In genomic region chr10:19839552-19839951, GRCh38 we compare ENCODE assay signal across 18 cellular contexts. TPM values are rescaled to one million over a fixed set of nuclear protein-coding genes. Genes with fewer than 3 reads are reported as not detected.
DNase-seq lines count a peak whose midpoint lies in the region; ATAC-seq and TF ChIP-seq lines count a peak whose summit lies in the region.
"Had no signal": no experiment of that assay in that cellular context is flagged by ENCODE, and none has a peak within 500 bp of the region (broad histone marks: within the 10 kb centered on the region; RNA-seq: fewer than 3 reads in every experiment).

No MANE protein-coding gene starts in this region.

- H3K27me3 Mint-ChIP-seq in GM23338 (ENCODE audit: insufficient read depth, low read depth, poor library complexity) (peaks cover 4% of the 10 kb centered on the region), WTC11 (ENCODE audit: low read depth) (no peaks in the 10 kb centered on the region), mesothelial cell of epicardium (ENCODE audit: low read depth) (no peaks in the 10 kb centered on the region)
- peaks cover 2% of the 10 kb centered on the region for H3K27me3 Mint-ChIP-seq in activated naive CD8-positive, alpha-beta T cell treated with anti-CD3 and anti-CD28 coated beads, Interleukin-2, amount 50 U/mL, for 24 hours
- H3K27me3 Mint-ChIP-seq: CD4-positive, alpha-beta T cell; IgD-negative memory B cell had no signal

- peak overlapping the region; percentile 22 for H3K27ac ChIP-seq in A673 (ENCODE audit: low read depth, low read length, poor library complexity, severe bottlenecking)
- no peak overlapping the region; the same call in 1 of the 2 replicates for H3K27ac ChIP-seq in GM23338 (ENCODE audit: low read depth)
- H3K27ac ChIP-seq: 22Rv1, BLaER1, HL-60 had no signal

- BruUV-seq in A673 (replicated peaks; lab: Mats Ljungman, UMichigan) = no TSS peak

- H3F3A ChIP-seq in GM23338 (replicated peaks; ENCODE audit: low read depth) = no peaks in the 10 kb centered on the region

- no peaks in the 10 kb centered on the region for H3K9me2 ChIP-seq in GM23338 (ENCODE audit: insufficient read depth)

- CTCF ChIA-PET in A673 (lab: Charles Lee) (no interaction called here), WTC11 (lab: Charles Lee) (no interaction called here)

- TF ChIP-seq CTCF in A673 (conservative IDR thresholded peaks at IDR 0.05; ENCODE audit: low read depth, low read length) (no peak), GM23338 (conservative IDR thresholded peaks at IDR 0.05; ENCODE audit: low read depth in 2 of 2) (no peak), WTC11 (IDR thresholded peaks at IDR 0.05) (no peak), mesothelial cell of epicardium (IDR thresholded peaks at IDR 0.05; ENCODE audit: unreplicated experiment) (no peak)

- peaks cover 57% of the 10 kb centered on the region for H3K4me1 Mint-ChIP-seq in GM23338
- H3K4me1 Mint-ChIP-seq in WTC11 = peaks cover 65% of the 10 kb centered on the region
- H3K4me1 Mint-ChIP-seq in mesothelial cell of epicardium = peaks cover 49% of the 10 kb centered on the region
- no peaks in the 10 kb centered on the region for H3K4me1 Mint-ChIP-seq in activated naive CD8-positive, alpha-beta T cell treated with anti-CD3 and anti-CD28 coated beads, Interleukin-2, amount 50 U/mL, for 24 hours
- H3K4me1 Mint-ChIP-seq: IgD-negative memory B cell had no signal

- POLR2A ChIA-PET in A673 (lab: Charles Lee; ENCODE audit: low non-redundant PET) (interaction anchor here (0.5 kb wide), 1 partner anchor 922 kb away, joined by 12 read pairs; no protein-coding TSS in a partner anchor), WTC11 (lab: Charles Lee) (no interaction called here)

- peak overlapping the region; percentile 16 for H3K4me2 ChIP-seq in GM23338
- H3K4me2 ChIP-seq: BLaER1 had no signal

- H3K4me3 ChIP-seq in A673 (ENCODE audit: low read depth, low read length, poor library complexity, severe bottlenecking) (no peak overlapping the region), GM23338 (no peak overlapping the region)
- H3K4me3 ChIP-seq: BLaER1 had no signal

- H3K36me3 Mint-ChIP-seq in GM23338 (ENCODE audit: low read depth) (peaks cover 8% of the 10 kb centered on the region), WTC11 (no peaks in the 10 kb centered on the region), mesothelial cell of epicardium (no peaks in the 10 kb centered on the region)
- H3K36me3 Mint-ChIP-seq in activated naive CD8-positive, alpha-beta T cell treated with anti-CD3 and anti-CD28 coated beads, Interleukin-2, amount 50 U/mL, for 24 hours (ENCODE audit: low read depth) = no peaks in the 10 kb centered on the region
- H3K36me3 Mint-ChIP-seq: IgD-negative memory B cell had no signal

- H3K9me3 ChIP-seq in A673 (ENCODE audit: low read depth, low read length, poor library complexity, severe bottlenecking) = no peaks in the 10 kb centered on the region
- H3K9me3 ChIP-seq: BLaER1 had no signal

- H3K36me3 ChIP-seq in A673 (ENCODE audit: insufficient read depth, low read length, poor library complexity, severe bottlenecking) = no peaks in the 10 kb centered on the region
- H3K36me3 ChIP-seq in GM23338 (ENCODE audit: insufficient read depth) = no peaks in the 10 kb centered on the region
- H3K36me3 ChIP-seq: BLaER1 had no signal

- DNase-seq in A673 (ENCODE audit: low spot score) (peak; percentile 54), GM23338 (ENCODE audit: low spot score) (no peak), WTC11 (ENCODE audit: low spot score) (no peak), mesothelial cell of epicardium (ENCODE audit: low spot score in 2 of 2, unreplicated experiment in 2 of 2) (no peak), mesenteric fat pad (ENCODE audit: low spot score) (no peak), NOMO-1 treated with dmso at 0.1 percent for 144 hours (lab: John Stamatoyannopoulos, UW; ENCODE audit: unreplicated experiment) (no peak)
- DNase-seq in activated naive CD8-positive, alpha-beta T cell treated with anti-CD3 and anti-CD28 coated beads, Interleukin-2, amount 50 U/mL, for 24 hours = no peak
- DNase-seq: AML-193; CD4-positive, alpha-beta T cell; DMS153; DMS79 treated with DMSO at 0.1 percent for 48 hours; EL; KG1 had no signal

- intact Hi-C loops in A673 (cut with micrococcal nuclease; ENCODE audit: unreplicated experiment) = no loop called here

- H3K9me3 Mint-ChIP-seq in GM23338 (no peaks in the 10 kb centered on the region; the same call in 2 of the 3 replicates), WTC11 (peaks cover 3% of the 10 kb centered on the region; the same call in 1 of the 2 replicates), mesothelial cell of epicardium (no peaks in the 10 kb centered on the region)
- peaks cover 5% of the 10 kb centered on the region for H3K9me3 Mint-ChIP-seq in activated naive CD8-positive, alpha-beta T cell treated with anti-CD3 and anti-CD28 coated beads, Interleukin-2, amount 50 U/mL, for 24 hours

- H4K20me1 ChIP-seq in GM23338 (replicated peaks; ENCODE audit: insufficient read depth) = no peaks in the 10 kb centered on the region
- H4K20me1 ChIP-seq: BLaER1 had no signal

- H2AFZ ChIP-seq in GM23338 = no peak overlapping the region

- no peaks in the 10 kb centered on the region for H3K27me3 ChIP-seq in A673 (replicated peaks; ENCODE audit: insufficient read depth, low read depth, low read length, poor library complexity)
- no peaks in the 10 kb centered on the region for H3K27me3 ChIP-seq in GM23338 (ENCODE audit: insufficient read depth)
- H3K27me3 ChIP-seq: BLaER1 had no signal

- H3K4me3 Mint-ChIP-seq in GM23338 (no peak overlapping the region), WTC11 (no peak overlapping the region), mesothelial cell of epicardium (no peak overlapping the region)
- no peak overlapping the region for H3K4me3 Mint-ChIP-seq in activated naive CD8-positive, alpha-beta T cell treated with anti-CD3 and anti-CD28 coated beads, Interleukin-2, amount 50 U/mL, for 24 hours
- H3K4me3 Mint-ChIP-seq: CD4-positive, alpha-beta T cell; IgD-negative memory B cell had no signal

- H3K27ac Mint-ChIP-seq in GM23338 (peak overlapping the region; percentile 4; the same call in 1 of the 2 replicates), WTC11 (peak overlapping the region; percentile 73), mesothelial cell of epicardium (peak overlapping the region; percentile 7)
- no peak overlapping the region for H3K27ac Mint-ChIP-seq in activated naive CD8-positive, alpha-beta T cell treated with anti-CD3 and anti-CD28 coated beads, Interleukin-2, amount 50 U/mL, for 24 hours
- H3K27ac Mint-ChIP-seq: CD4-positive, alpha-beta T cell; IgD-negative memory B cell had no signal

- H3K4me1 ChIP-seq in A673 (ENCODE audit: insufficient read depth, low read length, poor library complexity, severe bottlenecking) (peaks cover 77% of the 10 kb centered on the region), GM23338 (ENCODE audit: insufficient read depth) (peaks cover 58% of the 10 kb centered on the region)
- H3K4me1 ChIP-seq: BLaER1 had no signal

- ATAC-seq in GM23338 (no peak), WTC11 (no peak)
- ATAC-seq in activated naive CD8-positive, alpha-beta T cell treated with anti-CD3 and anti-CD28 coated beads, Interleukin-2, amount 50 U/mL, for 24 hours = no peak
- ATAC-seq: HCT116 had no signal

- H3K79me2 ChIP-seq in GM23338 (replicated peaks; ENCODE audit: insufficient read depth) = peaks cover 94% of the 10 kb centered on the region

TF ChIP-seq in WTC11, 78 proteins besides CTCF, POLR2A, EP300 and RAD21 (continues in another document):
- TF ChIP-seq ELF4 (CRISPR knock-in tag; IDR thresholded peaks at IDR 0.05; ENCODE audit: low read depth) = no peak
- TF ChIP-seq IRF2 (CRISPR knock-in tag; IDR thresholded peaks at IDR 0.05; ENCODE audit: borderline replicate concordance, low read depth) = no peak
- TF ChIP-seq TEAD4 (CRISPR knock-in tag; IDR thresholded peaks at IDR 0.05) = no peak
- TF ChIP-seq KAT7 (CRISPR knock-in tag; IDR thresholded peaks at IDR 0.05; ENCODE audit: borderline replicate concordance) = no peak
- TF ChIP-seq MAX (CRISPR knock-in tag; IDR thresholded peaks at IDR 0.05) = no peak
- TF ChIP-seq CDX4 (CRISPR knock-in tag; IDR thresholded peaks at IDR 0.05; ENCODE audit: borderline replicate concordance) = no peak
- no peak for TF ChIP-seq NFE2L1 (CRISPR knock-in tag; IDR thresholded peaks at IDR 0.05)
- TF ChIP-seq TCF7 (CRISPR knock-in tag; IDR thresholded peaks at IDR 0.05; ENCODE audit: low read depth) = no peak
- no peak for TF ChIP-seq NFATC4 (CRISPR knock-in tag; IDR thresholded peaks at IDR 0.05)
- TF ChIP-seq ZBTB43 (CRISPR knock-in tag; IDR thresholded peaks at IDR 0.05) = no peak
- TF ChIP-seq USF1 (CRISPR knock-in tag; IDR thresholded peaks at IDR 0.05) = no peak

RNA-seq across cellular contexts. Expression of gene PLXDC2, which starts 23.3 kb away (rescaled TPM):
- 69.6 and 74.8 TPM in 2 replicates for total RNA-seq in A673 (2021)
- 18.8 and 19.4 TPM in 2 replicates for total RNA-seq in GM23338 (2014; rRNA removed; shearing (Covaris generic))
- 12.6 and 13.5 TPM in 2 replicates for polyA plus RNA-seq in GM23338 (2016; fragmentation: Nextera tagmentation; extraction: Ambion mirVana)
- total RNA-seq in WTC11 (2021) = 31.7 to 37.9 TPM (median 37.8 TPM) in 3 replicates
- total RNA-seq in mesothelial cell of epicardium = 60.0 to 62.7 TPM (median 62.3 TPM) in 3 replicates
- 58.7 TPM for total RNA-seq in mesenteric fat pad
